ENCODE assay signal across 9 cellular contexts in the genomic region with DNA sequence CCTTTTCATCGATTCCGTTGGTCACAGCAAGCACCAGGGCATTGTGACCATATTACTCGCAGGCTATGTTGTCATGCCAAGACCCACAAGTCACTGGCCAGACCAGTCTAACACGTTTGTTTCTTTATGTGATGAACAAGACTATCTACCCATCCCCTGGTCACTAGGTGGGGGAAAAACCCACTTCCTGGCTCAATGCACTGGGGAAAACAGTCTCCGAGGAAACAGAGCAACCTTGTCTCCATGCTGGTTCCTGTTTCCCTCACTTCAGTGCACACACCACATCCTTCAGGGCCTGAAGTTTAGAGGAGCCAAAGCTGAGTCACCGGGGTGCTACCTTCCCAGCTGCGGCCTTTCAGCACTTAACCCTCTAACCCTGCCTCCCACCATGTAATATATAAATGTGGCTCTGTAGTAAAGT. TPM values are rescaled to one million over a fixed set of nuclear protein-coding genes. Genes with fewer than 3 reads are reported as not detected.
A peak's percentile ranks its signal among the peaks of the same experiment; 100 is the strongest.
DNase-seq lines count a peak whose midpoint lies in the region; ATAC-seq and TF ChIP-seq lines count a peak whose summit lies in the region.
"Had no signal": no experiment of that assay in that cellular context is flagged by ENCODE, and none has a peak within 500 bp of the region (broad histone marks: within the 10 kb centered on the region; RNA-seq: fewer than 3 reads in every experiment).

No MANE protein-coding gene starts in this region.

- intact Hi-C loops in PC-3 (cut with micrococcal nuclease) (loop anchor here (1.0 to 10.0 kb wide), 3 partner anchors 41 to 298 kb away; partner anchors contain the start of genes CRYZ and TYW3), A673 (cut with micrococcal nuclease; ENCODE audit: unreplicated experiment) (no loop called here)

- H3K9me3 ChIP-seq in PC-3 (ENCODE audit: low read length) (no peaks in the 10 kb centered on the region), A673 (ENCODE audit: low read depth, low read length, poor library complexity, severe bottlenecking) (no peaks in the 10 kb centered on the region)

- no TSS peak for BruUV-seq in PC-3 (replicated peaks; lab: Mats Ljungman, UMichigan)
- BruUV-seq in A673 (replicated peaks; lab: Mats Ljungman, UMichigan), result no TSS peak

- H3K36me3 ChIP-seq in PC-3 (ENCODE audit: low read depth, low read length), result no peaks in the 10 kb centered on the region
- H3K36me3 ChIP-seq in A673 (ENCODE audit: insufficient read depth, low read length, poor library complexity, severe bottlenecking), result no peaks in the 10 kb centered on the region

- H3K79me2 ChIP-seq in PC-3 (ENCODE audit: low read length), result no peaks in the 10 kb centered on the region

- ATAC-seq in GM18907 (IDR thresholded peaks at IDR 0.05; ENCODE audit: unreplicated experiment) (peak; percentile 100), HG02938 (IDR thresholded peaks at IDR 0.05; ENCODE audit: unreplicated experiment) (peak; percentile 96), PC-3 (peak; percentile 90)

- H3K4me2 ChIP-seq in PC-3 (ENCODE audit: low read length), result peak overlapping the region; percentile 70

- CTCF ChIA-PET in PC-3 (lab: Charles Lee) (interaction anchor here (0.6 to 1.4 kb wide), 2 partner anchors 24 to 81 kb away, joined by 5 read pairs; no protein-coding TSS in a partner anchor), A673 (lab: Charles Lee) (no interaction called here)

- H2AFZ ChIP-seq in PC-3 (ENCODE audit: low read length), result no peak overlapping the region

- H3K27me3 ChIP-seq in PC-3 (ENCODE audit: low read length), result no peaks in the 10 kb centered on the region
- H3K27me3 ChIP-seq in A673 (replicated peaks; ENCODE audit: insufficient read depth, low read depth, low read length, poor library complexity), result no peaks in the 10 kb centered on the region

- POLR2A ChIA-PET in PC-3 (lab: Charles Lee; ENCODE audit: unreplicated experiment), result no interaction called here
- POLR2A ChIA-PET in A673 (lab: Charles Lee; ENCODE audit: low non-redundant PET), result no interaction called here

- H4K20me1 ChIP-seq in PC-3 (ENCODE audit: low read length), result no peaks in the 10 kb centered on the region

- H3K4me3 ChIP-seq in PC-3 (ENCODE audit: low read length) (no peak overlapping the region), A673 (ENCODE audit: low read depth, low read length, poor library complexity, severe bottlenecking) (no peak overlapping the region)

- H3K9ac ChIP-seq in PC-3 (ENCODE audit: low read length), result peak overlapping the region; percentile 61; the same call in 1 of the 2 replicates

- TF ChIP-seq CTCF in PC-3 (conservative IDR thresholded peaks at IDR 0.05; ENCODE audit: low read depth, low read length) (no peak), A673 (conservative IDR thresholded peaks at IDR 0.05; ENCODE audit: low read depth, low read length) (no peak)

- H3K27ac ChIP-seq in PC-3 (ENCODE audit: low read length), result peak overlapping the region; percentile 96
- no peak overlapping the region for H3K27ac ChIP-seq in A673 (ENCODE audit: low read depth, low read length, poor library complexity, severe bottlenecking)

- H3K9me2 ChIP-seq in PC-3 (replicated peaks; ENCODE audit: low read length), result no peaks in the 10 kb centered on the region

- DNase-seq in PC-3, result peak; percentile 99
- peak; percentile 96 for DNase-seq in kidney glomerular epithelial cell (lab: John Stamatoyannopoulos, UW)
- DNase-seq in NCI-H1694 (lab: John Stamatoyannopoulos, UW), result no peak
- no peak for DNase-seq in LoVo (ENCODE audit: low spot score)
- DNase-seq in DMS79 (lab: John Stamatoyannopoulos, UW), result no peak
- no peak for DNase-seq in A673 (ENCODE audit: low spot score)

- no peaks in the 10 kb centered on the region for H3F3A ChIP-seq in PC-3 (ENCODE audit: low read length, unreplicated experiment)

- peaks cover 46% of the 10 kb centered on the region for H3K4me1 ChIP-seq in PC-3 (ENCODE audit: insufficient read depth, low read length)
- no peaks in the 10 kb centered on the region for H3K4me1 ChIP-seq in A673 (ENCODE audit: insufficient read depth, low read length, poor library complexity, severe bottlenecking)

RNA-seq across cellular contexts. Expression of gene ERICH3, which starts 20.9 kb away (rescaled TPM):
- not detected in 2 replicates for total RNA-seq in PC-3 (2014; rRNA removed)
- not detected in 2 replicates for total RNA-seq in A673 (2021)
- total RNA-seq: activated CD8-positive, alpha-beta memory T cell treated with anti-CD3 and anti-CD28 coated beads for 36 hours had no signal

Comparison
In these comparisons a context has a peak if more than half of its experiments do, and no peak if none do; other contexts are left out.
1. DNase-seq: peak in PC-3 (single experiment) and kidney glomerular epithelial cell (single experiment); none in NCI-H1694 (single experiment), LoVo (single experiment), DMS79 (single experiment) and A673 (single experiment).
2. Peak in every context shown above with its lines, with median percentiles within 50 percentile points of each other: ATAC-seq.